ENCODE assay signal across 22 cellular contexts in the genomic region with DNA sequence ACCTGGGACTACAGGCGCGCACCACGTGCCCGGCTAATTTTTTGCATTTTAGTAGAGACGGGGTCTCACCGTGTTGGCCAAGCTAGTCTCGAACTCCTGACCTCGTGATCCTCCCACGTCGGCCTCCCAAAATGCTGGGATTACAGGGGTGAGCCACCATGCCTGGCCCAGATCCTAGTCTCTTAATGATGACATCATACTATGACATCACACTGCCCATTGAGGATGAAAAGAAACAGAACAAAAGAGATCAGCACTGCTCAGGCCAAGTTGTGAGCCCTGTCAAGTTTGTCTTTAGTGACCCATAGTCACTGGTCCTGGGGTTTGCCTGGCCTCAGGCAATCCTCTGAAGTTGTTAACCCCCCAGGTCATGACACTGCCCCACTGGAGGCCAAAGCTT. TPM values are rescaled to one million over a fixed set of nuclear protein-coding genes. Genes with fewer than 3 reads are reported as not detected.
"Had no signal": no experiment of that assay in that cellular context is flagged by ENCODE, and none has a peak within 500 bp of the region (broad histone marks: within the 10 kb centered on the region; RNA-seq: fewer than 3 reads in every experiment).

No MANE protein-coding gene starts in this region.

- H3K36me3 Mint-ChIP-seq: activated naive CD4-positive, alpha-beta T cell treated with anti-CD3 and anti-CD28 coated beads, Interleukin-2, amount 50 U/mL, for 24 hours had no signal

- ATAC-seq: activated CD4-positive, CD25-positive, alpha-beta regulatory T cell treated with anti-CD3 and anti-CD28 coated beads, Interleukin-2, amount 50 U/mL, for 24 hours; activated CD8-positive, alpha-beta T cell treated with anti-CD3 and anti-CD28 coated beads for 36 hours; body of pancreas had no signal

- H3K9me3 Mint-ChIP-seq: activated CD8-positive, alpha-beta T cell treated with anti-CD3 and anti-CD28 coated beads for 36 hours; activated naive CD4-positive, alpha-beta T cell treated with anti-CD3 and anti-CD28 coated beads, Interleukin-2, amount 50 U/mL, for 24 hours; activated T-cell treated with anti-CD3 and anti-CD28 coated beads, Interleukin-2, amount 50 U/mL, for 24 hours; activated T-helper 1 cell treated with anti-CD3 and anti-CD28 coated beads, Interleukin-12 subunit alpha, Interleukin-12 subunit beta, Interleukin-2, Interleukin-4 antibody, amounts not matched to agents 30 ng/mL and 10 ng/mL and 1 ng/mL, durations not matched to agents 14 hours and 24 hours and 36 hours; central memory CD8-positive, alpha-beta T cell; T-helper 1 cell treated with Interleukin-12 subunit alpha and Interleukin-12 subunit beta and Interleukin-4 antibody, amounts not matched to agents 30 μg/mL and 1 μg/mL, for 36 hours had no signal

- H3K4me3 Mint-ChIP-seq: activated CD8-positive, alpha-beta T cell treated with anti-CD3 and anti-CD28 coated beads for 36 hours; activated naive CD4-positive, alpha-beta T cell treated with anti-CD3 and anti-CD28 coated beads, Interleukin-2, amount 50 U/mL, for 24 hours; activated T-cell treated with anti-CD3 and anti-CD28 coated beads, Interleukin-2, amount 50 U/mL, for 24 hours; activated T-helper 1 cell treated with anti-CD3 and anti-CD28 coated beads, Interleukin-12 subunit alpha, Interleukin-12 subunit beta, Interleukin-2, Interleukin-4 antibody, amounts not matched to agents 30 ng/mL and 10 ng/mL and 1 ng/mL, durations not matched to agents 14 hours and 24 hours and 36 hours; central memory CD8-positive, alpha-beta T cell; T-helper 1 cell treated with Interleukin-12 subunit alpha and Interleukin-12 subunit beta and Interleukin-4 antibody, amounts not matched to agents 30 μg/mL and 1 μg/mL, for 36 hours had no signal

- H3K4me3 ChIP-seq: ascending aorta, body of pancreas, Peyer's patch had no signal

- H3K27ac Mint-ChIP-seq: activated CD8-positive, alpha-beta T cell treated with anti-CD3 and anti-CD28 coated beads for 36 hours; activated naive CD4-positive, alpha-beta T cell treated with anti-CD3 and anti-CD28 coated beads, Interleukin-2, amount 50 U/mL, for 24 hours; activated T-cell treated with anti-CD3 and anti-CD28 coated beads, Interleukin-2, amount 50 U/mL, for 24 hours; activated T-helper 1 cell treated with anti-CD3 and anti-CD28 coated beads, Interleukin-12 subunit alpha, Interleukin-12 subunit beta, Interleukin-2, Interleukin-4 antibody, amounts not matched to agents 30 ng/mL and 10 ng/mL and 1 ng/mL, durations not matched to agents 14 hours and 24 hours and 36 hours; T-helper 1 cell treated with Interleukin-12 subunit alpha and Interleukin-12 subunit beta and Interleukin-4 antibody, amounts not matched to agents 30 μg/mL and 1 μg/mL, for 36 hours had no signal

- H3K4me1 Mint-ChIP-seq: activated naive CD4-positive, alpha-beta T cell treated with anti-CD3 and anti-CD28 coated beads, Interleukin-2, amount 50 U/mL, for 24 hours had no signal

- H3K4me1 ChIP-seq: body of pancreas, Peyer's patch had no signal

- H3K27ac ChIP-seq: ascending aorta, body of pancreas, Peyer's patch had no signal

- DNase-seq: activated CD4-positive, alpha-beta T cell treated with anti-CD3 and anti-CD28 coated beads for 4 hours; activated CD8-positive, alpha-beta T cell treated with anti-CD3 and anti-CD28 coated beads for 36 hours; activated effector memory CD4-positive, alpha-beta T cell treated with Interleukin-2 at 50 U/mL for 16 hours; activated naive CD4-positive, alpha-beta T cell; activated T-cell treated with anti-CD3 and anti-CD28 coated beads, Interleukin-2, amount 50 U/mL, for 24 hours; body of pancreas; MM.1S; NCI-H1105; NCI-H1436; NCI-H187; NCI-H2081; NCI-H446; NCI-H524; Peyer's patch; SHP77 treated with DMSO at 0.1 percent for 48 hours had no signal

- H3K9me3 ChIP-seq: ascending aorta, Peyer's patch had no signal

- H3K36me3 ChIP-seq: Peyer's patch had no signal

- H3K27me3 ChIP-seq: ascending aorta, body of pancreas, Peyer's patch had no signal

RNA-seq across cellular contexts. Expression of a gene that starts 21.3 kb away (rescaled TPM):
- total RNA-seq: activated CD8-positive, alpha-beta T cell treated with anti-CD3 and anti-CD28 coated beads for 36 hours; activated T-helper 1 cell treated with anti-CD3 and anti-CD28 coated beads, Interleukin-12 subunit alpha, Interleukin-12 subunit beta, Interleukin-2, Interleukin-4 antibody, amounts not matched to agents 30 ng/mL and 10 ng/mL and 1 ng/mL, durations not matched to agents 14 hours and 24 hours and 36 hours; SK-MEL-5 had no signal
